ENCODE assay signal across 1 cellular context in the genomic region with DNA sequence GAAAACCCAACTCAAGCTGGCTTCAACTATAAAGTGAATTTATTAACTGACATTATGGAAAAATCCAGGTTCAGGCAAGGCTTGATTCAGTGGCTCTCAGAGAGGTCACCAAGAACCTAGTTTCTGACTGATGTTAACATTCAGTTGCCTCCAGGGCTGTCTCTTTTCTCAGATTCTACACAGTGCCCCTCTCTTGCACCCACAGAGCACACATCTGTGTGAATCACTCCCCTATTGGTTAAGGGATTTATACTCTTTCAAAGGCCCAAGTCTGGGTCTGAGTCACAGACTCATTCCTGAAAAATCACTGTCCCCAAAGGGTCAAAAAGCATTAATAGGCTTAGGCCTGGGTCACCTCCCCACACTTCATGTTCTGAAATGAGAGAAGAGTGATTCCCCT.
TF ChIP-seq lines count a peak whose summit lies in the region.

No MANE protein-coding gene starts in this region.

TF ChIP-seq in A549, 52 proteins besides CTCF, POLR2A, EP300 and RAD21:
- TF ChIP-seq FOXS1 (CRISPR knock-in tag; IDR thresholded peaks at IDR 0.05) (no peak), HOXB13 (CRISPR knock-in tag; IDR thresholded peaks at IDR 0.05; ENCODE audit: low read depth) (no peak)
- TF ChIP-seq, protein P1, sequence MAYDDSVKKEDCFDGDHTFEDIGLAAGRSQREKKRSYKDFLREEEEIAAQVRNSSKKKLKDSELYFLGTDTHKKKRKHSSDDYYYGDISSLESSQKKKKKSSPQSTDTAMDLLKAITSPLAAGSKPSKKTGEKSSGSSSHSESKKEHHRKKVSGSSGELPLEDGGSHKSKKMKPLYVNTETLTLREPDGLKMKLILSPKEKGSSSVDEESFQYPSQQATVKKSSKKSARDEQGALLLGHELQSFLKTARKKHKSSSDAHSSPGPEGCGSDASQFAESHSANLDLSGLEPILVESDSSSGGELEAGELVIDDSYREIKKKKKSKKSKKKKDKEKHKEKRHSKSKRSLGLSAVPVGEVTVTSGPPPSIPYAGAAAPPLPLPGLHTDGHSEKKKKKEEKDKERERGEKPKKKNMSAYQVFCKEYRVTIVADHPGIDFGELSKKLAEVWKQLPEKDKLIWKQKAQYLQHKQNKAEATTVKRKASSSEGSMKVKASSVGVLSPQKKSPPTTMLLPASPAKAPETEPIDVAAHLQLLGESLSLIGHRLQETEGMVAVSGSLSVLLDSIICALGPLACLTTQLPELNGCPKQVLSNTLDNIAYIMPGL (CRISPR knock-in tag; IDR thresholded peaks at IDR 0.05; ENCODE audit: borderline replicate concordance) = no peak
- TF ChIP-seq, protein P2, sequence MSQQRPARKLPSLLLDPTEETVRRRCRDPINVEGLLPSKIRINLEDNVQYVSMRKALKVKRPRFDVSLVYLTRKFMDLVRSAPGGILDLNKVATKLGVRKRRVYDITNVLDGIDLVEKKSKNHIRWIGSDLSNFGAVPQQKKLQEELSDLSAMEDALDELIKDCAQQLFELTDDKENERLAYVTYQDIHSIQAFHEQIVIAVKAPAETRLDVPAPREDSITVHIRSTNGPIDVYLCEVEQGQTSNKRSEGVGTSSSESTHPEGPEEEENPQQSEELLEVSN (IDR thresholded peaks at IDR 0.05; ENCODE audit: borderline replicate concordance, low read depth) = no peak
- TF ChIP-seq, protein P3, sequence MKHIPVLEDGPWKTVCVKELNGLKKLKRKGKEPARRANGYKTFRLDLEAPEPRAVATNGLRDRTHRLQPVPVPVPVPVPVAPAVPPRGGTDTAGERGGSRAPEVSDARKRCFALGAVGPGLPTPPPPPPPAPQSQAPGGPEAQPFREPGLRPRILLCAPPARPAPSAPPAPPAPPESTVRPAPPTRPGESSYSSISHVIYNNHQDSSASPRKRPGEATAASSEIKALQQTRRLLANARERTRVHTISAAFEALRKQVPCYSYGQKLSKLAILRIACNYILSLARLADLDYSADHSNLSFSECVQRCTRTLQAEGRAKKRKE (CRISPR knock-in tag; IDR thresholded peaks at IDR 0.05; ENCODE audit: low read depth) = no peak
